8 cellular contexts compared by ENCODE assay signal in the genomic region with DNA sequence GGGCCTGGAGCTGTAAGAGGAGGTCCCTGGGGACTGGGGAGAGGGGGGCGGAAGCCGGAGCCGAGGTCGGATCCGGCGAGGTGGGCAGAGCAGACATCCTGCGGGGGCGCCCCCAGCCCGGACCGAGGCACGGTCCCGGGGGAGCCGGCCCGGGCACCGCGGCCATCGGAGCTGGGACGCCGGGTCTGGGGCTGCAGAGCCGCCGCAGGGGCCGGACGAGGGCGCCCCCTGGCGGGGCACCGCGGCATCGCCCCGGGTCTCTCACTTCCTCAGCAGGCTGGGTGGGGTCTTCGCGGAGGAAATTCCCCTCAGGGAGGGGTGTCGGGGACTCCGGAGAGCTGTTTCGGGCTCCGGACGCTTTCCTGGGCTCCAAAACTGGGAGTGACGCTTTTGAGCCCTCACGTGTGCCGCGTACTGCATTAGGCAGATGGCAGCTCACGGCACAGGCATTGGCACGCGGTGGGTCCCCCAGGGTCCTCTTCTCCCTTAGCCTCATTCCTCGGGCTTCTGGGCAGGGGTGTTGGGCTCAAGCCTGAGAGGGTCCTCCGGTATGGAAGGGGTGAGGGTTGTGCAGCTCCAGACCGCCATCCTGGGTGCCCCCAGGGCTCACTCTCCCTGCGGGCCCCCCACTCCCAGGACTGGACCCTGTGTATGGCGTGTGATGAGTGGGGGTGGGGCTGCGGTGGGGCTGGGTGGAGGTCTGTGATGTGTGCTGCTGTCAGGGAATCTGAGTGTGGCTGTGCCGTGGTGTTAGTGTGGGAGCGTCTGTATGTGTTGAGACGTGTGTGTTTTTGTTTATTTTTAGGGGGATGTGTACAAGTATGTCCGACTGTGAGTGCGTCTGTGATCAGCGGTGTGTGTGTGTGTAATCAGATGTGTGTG. TPM values are rescaled to one million over a fixed set of nuclear protein-coding genes. Genes with fewer than 3 reads are reported as not detected.
DNase-seq lines count a peak whose midpoint lies in the region; ATAC-seq and TF ChIP-seq lines count a peak whose summit lies in the region.

No MANE protein-coding gene starts in this region.

- peaks cover 7% of the 10 kb centered on the region for H3K4me1 Mint-ChIP-seq in activated naive CD4-positive, alpha-beta T cell treated with anti-CD3 and anti-CD28 coated beads, Interleukin-2, amount 10 ng/mL, durations not matched to agents 7 days and 5 days

- ATAC-seq in left ventricle myocardium superior (peak; percentile 69), GM19397 (IDR thresholded peaks at IDR 0.05; ENCODE audit: unreplicated experiment) (no peak), HG03159 (IDR thresholded peaks at IDR 0.05; ENCODE audit: unreplicated experiment) (no peak)

- no peak overlapping the region for H3K27ac Mint-ChIP-seq in activated naive CD4-positive, alpha-beta T cell treated with anti-CD3 and anti-CD28 coated beads, Interleukin-2, amount 10 ng/mL, durations not matched to agents 7 days and 5 days

- CTCF ChIA-PET in activated naive CD4-positive, alpha-beta T cell treated with anti-CD3 and anti-CD28 coated beads, Interleukin-2, amount 10 ng/mL, durations not matched to agents 7 days and 5 days (lab: Charles Lee): interaction anchor here (0.5 to 6.0 kb wide), 31 partner anchors 12 to 640 kb away, joined by 3 to 48 read pairs (median 4); no protein-coding TSS in a partner anchor

- no peaks in the 10 kb centered on the region for H3K9me3 Mint-ChIP-seq in activated naive CD4-positive, alpha-beta T cell treated with anti-CD3 and anti-CD28 coated beads, Interleukin-2, amount 10 ng/mL, durations not matched to agents 7 days and 5 days

- DNase-seq in NCI-H2081 (lab: John Stamatoyannopoulos, UW) (peak; percentile 31 to 45), NCI-H2081 treated with DMSO at 0.1 percent for 48 hours (lab: John Stamatoyannopoulos, UW) (no peak), NCI-H69 (lab: John Stamatoyannopoulos, UW) (peak; percentile 65), left ventricle myocardium superior (peak; percentile 80), retinal pigment epithelial cell (ENCODE audit: low read depth) (no peak)
- DNase-seq in activated naive CD4-positive, alpha-beta T cell treated with anti-CD3 and anti-CD28 coated beads, Interleukin-2, amount 10 ng/mL, durations not matched to agents 7 days and 5 days: peak; percentile 60

- peak; percentile 85 for TF ChIP-seq CTCF in retinal pigment epithelial cell (conservative IDR thresholded peaks at IDR 0.05; ENCODE audit: low read depth, low read length)

- intact Hi-C loops in left ventricle myocardium superior (cut with micrococcal nuclease): loop anchor here (5.0 kb wide), 1 partner anchor 499 kb away; no protein-coding TSS in a partner anchor

- no peaks in the 10 kb centered on the region for H3K36me3 Mint-ChIP-seq in activated naive CD4-positive, alpha-beta T cell treated with anti-CD3 and anti-CD28 coated beads, Interleukin-2, amount 10 ng/mL, durations not matched to agents 7 days and 5 days

- H3K4me3 ChIP-seq in retinal pigment epithelial cell (ENCODE audit: low read length): peak overlapping the region; percentile 47

- peaks cover 98% of the 10 kb centered on the region for H3K27me3 Mint-ChIP-seq in activated naive CD4-positive, alpha-beta T cell treated with anti-CD3 and anti-CD28 coated beads, Interleukin-2, amount 10 ng/mL, durations not matched to agents 7 days and 5 days

- H3K4me3 Mint-ChIP-seq in activated naive CD4-positive, alpha-beta T cell treated with anti-CD3 and anti-CD28 coated beads, Interleukin-2, amount 10 ng/mL, durations not matched to agents 7 days and 5 days: no peak overlapping the region

RNA-seq across cellular contexts. Expression of gene LHX2, which starts 29.6 kb away (rescaled TPM):
- total RNA-seq in left ventricle myocardium superior: not detected

Comparison
In these comparisons a context has a peak if more than half of its experiments do, and no peak if none do; other contexts are left out.
1. DNase-seq: peak in NCI-H2081 (2 of 2), NCI-H69 (single experiment), activated naive CD4-positive, alpha-beta T cell treated with anti-CD3 and anti-CD28 coated beads, Interleukin-2, amount 10 ng/mL, durations not matched to agents 7 days and 5 days (single experiment) and left ventricle myocardium superior (single experiment); none in NCI-H2081 treated with DMSO at 0.1 percent for 48 hours (single experiment) and retinal pigment epithelial cell (single experiment).